In the genomic region with DNA sequence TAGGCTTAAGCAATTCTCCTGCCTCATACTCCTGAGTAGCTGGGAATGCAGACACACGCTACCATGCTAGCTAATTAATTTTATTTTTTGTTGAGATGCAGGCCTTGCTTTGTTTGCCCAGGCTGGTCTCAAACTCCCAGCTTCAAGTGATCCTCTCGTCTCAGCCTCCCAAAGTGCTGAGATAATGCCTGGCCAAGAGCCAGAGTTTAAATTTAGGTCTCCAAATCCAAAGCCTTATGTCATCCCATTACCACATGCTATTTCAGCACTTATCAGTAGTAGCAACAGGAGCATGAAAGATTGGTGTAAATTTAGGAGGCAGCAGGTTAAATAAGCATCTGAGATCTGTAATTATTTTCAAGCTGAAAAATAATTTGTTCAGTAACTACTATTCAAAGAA, we compare ENCODE assay signal across 19 cellular contexts.
"Had no signal": no experiment of that assay in that cellular context is flagged by ENCODE, and none has a peak within 500 bp of the region (broad histone marks: within the 10 kb centered on the region; RNA-seq: fewer than 3 reads in every experiment).

No MANE protein-coding gene starts in this region.

- H3K4me3 ChIP-seq: gastrocnemius medialis, left lung, sigmoid colon, spleen, upper lobe of right lung had no signal

- H3K9me3 ChIP-seq: gastrocnemius medialis, left lung, sigmoid colon, spleen, upper lobe of right lung had no signal

- DNase-seq: activated CD4-positive, alpha-beta memory T cell treated with anti-CD3 and anti-CD28 coated beads for 36 hours; activated CD4-positive, alpha-beta T cell treated with anti-CD3 and anti-CD28 coated beads for 4 hours; activated naive CD4-positive, alpha-beta T cell; activated naive CD8-positive, alpha-beta T cell treated with anti-CD3 and anti-CD28 coated beads for 36 hours; activated T-cell treated with anti-CD3 and anti-CD28 coated beads for 4 hours; amniotic stem cell; effector CD8-positive, alpha-beta T cell; gastrocnemius medialis; head of caudate nucleus; left lung; mammary epithelial cell; occipital lobe; posterior cingulate gyrus; sigmoid colon; spleen; stimulated activated naive CD4-positive, alpha-beta T cell; upper lobe of right lung had no signal

- H3K27me3 ChIP-seq: gastrocnemius medialis, left lung, sigmoid colon, spleen, upper lobe of right lung had no signal

- ATAC-seq: esophagus mucosa, gastrocnemius medialis, left lung, upper lobe of right lung, WTC11 had no signal

- H3K4me1 ChIP-seq: gastrocnemius medialis, left lung, spleen, upper lobe of right lung had no signal

- H3K27ac ChIP-seq: gastrocnemius medialis, left lung, sigmoid colon, spleen, upper lobe of right lung had no signal

- H3K36me3 ChIP-seq: gastrocnemius medialis, left lung, sigmoid colon, spleen, upper lobe of right lung had no signal
